ENCODE assay signal across 26 cellular contexts in genomic region chr18:77161954-77162353, GRCh38.
"Had no signal": no experiment of that assay in that cellular context is flagged by ENCODE, and none has a peak within 500 bp of the region (broad histone marks: within the 10 kb centered on the region; RNA-seq: fewer than 3 reads in every experiment).

No MANE protein-coding gene starts in this region.

- H3K36me3 ChIP-seq: left lung, pancreas, prostate gland, sigmoid colon, thoracic aorta, vagina had no signal

- H3K9me3 ChIP-seq: left lung, pancreas, prostate gland, sigmoid colon, thoracic aorta, vagina had no signal

- ATAC-seq: activated naive CD8-positive, alpha-beta T cell treated with anti-CD3 and anti-CD28 coated beads, Interleukin-2, amount 50 U/mL, for 24 hours; left lung; pancreas; stimulated activated effector memory CD8-positive, alpha-beta T cell treated with anti-CD3 and anti-CD28 coated beads, Interleukin-12 subunit alpha, Interleukin-12 subunit beta, amount 100 ng/mL, for 72 hours had no signal

- H3K27me3 ChIP-seq: pancreas, sigmoid colon, vagina had no signal

- DNase-seq: activated CD4-positive, alpha-beta memory T cell treated with anti-CD3 and anti-CD28 coated beads, Interleukin-2, amount 10 ng/mL, durations not matched to agents 7 days and 5 days; activated CD4-positive, alpha-beta T cell treated with anti-CD3 and anti-CD28 coated beads for 1 hour; activated CD4-positive, alpha-beta T cell treated with anti-CD3 and anti-CD28 coated beads, Interleukin-2, amount 10 ng/mL, durations not matched to agents 7 days and 5 days; activated CD8-positive, alpha-beta memory T cell treated with anti-CD3 and anti-CD28 coated beads, Interleukin-2, amount 50 U/mL, for 48 hours; activated naive CD8-positive, alpha-beta T cell treated with anti-CD3 and anti-CD28 coated beads, Interleukin-2, amount 50 U/mL, for 24 hours; activated T-cell treated with anti-CD3 and anti-CD28 coated beads, Interleukin-2, amount 50 U/mL, for 24 hours; dorsolateral prefrontal cortex; effector memory CD4-positive, alpha-beta T cell; head of caudate nucleus; kidney glomerular epithelial cell; left lung; naive B cell; nephron progenitor cell; pancreas; retina; sigmoid colon; small intestine; stimulated activated CD4-positive, alpha-beta T cell treated with anti-CD3 and anti-CD28 coated beads, Interleukin-4, amount 100 ng/mL, for 24 hours; T-helper 2 cell; trophoblast cell had no signal

- H3K4me1 ChIP-seq: pancreas, prostate gland, sigmoid colon had no signal

- H3K27ac ChIP-seq: dorsolateral prefrontal cortex, pancreas, prostate gland, sigmoid colon, thoracic aorta, vagina had no signal

- FAIRE-seq: colon, pancreas, small intestine had no signal

- H3K4me3 ChIP-seq: dorsolateral prefrontal cortex, left lung, lung, pancreas, prostate gland, sigmoid colon, thoracic aorta, vagina had no signal
